8 cellular contexts compared by ENCODE assay signal in the genomic region with DNA sequence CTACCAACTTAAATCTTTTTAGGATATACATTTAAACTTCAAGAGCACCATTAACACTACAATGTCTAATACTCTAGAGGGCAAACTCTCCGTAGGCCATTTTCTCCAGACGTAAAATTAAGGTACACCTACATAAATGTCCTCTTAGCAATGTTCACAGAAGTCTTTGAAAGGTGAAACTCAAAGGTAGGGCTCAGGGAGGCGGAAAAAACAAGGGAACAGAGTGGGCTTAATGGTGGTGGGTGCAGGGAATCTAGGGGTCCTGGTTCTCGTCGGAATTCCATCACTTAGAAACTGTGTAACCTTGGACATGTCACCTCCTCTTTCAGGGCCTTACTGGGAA. TPM values are rescaled to one million over a fixed set of nuclear protein-coding genes. Genes with fewer than 3 reads are reported as not detected.
A peak's percentile ranks its signal among the peaks of the same experiment; 100 is the strongest.
DNase-seq lines count a peak whose midpoint lies in the region; ATAC-seq, FAIRE-seq and TF ChIP-seq lines count a peak whose summit lies in the region.

No MANE protein-coding gene starts in this region.

- no peaks in the 10 kb centered on the region for H3K9me3 ChIP-seq in HAP-1
- H3K9me3 ChIP-seq in right cardiac atrium (ENCODE audit: control insufficient read depth, low read length) = no peaks in the 10 kb centered on the region
- H3K9me3 ChIP-seq in small intestine (ENCODE audit: control insufficient read depth, low read depth) = no peaks in the 10 kb centered on the region

- no peak for ATAC-seq in right cardiac atrium

- no peak for FAIRE-seq in small intestine (lab: Jason Lieb, UNC)

- in situ Hi-C loops in HAP-1 (cut with MboI; ENCODE audit: low sequenced_read_pairs) = no loop called here

- intact Hi-C loops in right cardiac atrium (cut with DNase I) = no loop called here

- WGBS in right cardiac atrium = 17% methylated on average over 5 of the region's 5 CpGs
- WGBS in small intestine, 3 donors = 5 to 8% (median 6%) methylated on average over 5 of the region's 5 CpGs

- DNase-seq in COLO829 (ENCODE audit: low spot score) = peak; percentile 8
- peak in 1 of 2 experiments; percentile 23 for DNase-seq in HAP-1 (ENCODE audit: low spot score in 2 of 2)
- DNase-seq in right cardiac atrium = no peak
- DNase-seq in small intestine = no peak
- no peak for DNase-seq in SIG-M5 treated with dmso at 0.1 percent for 504 hours (lab: John Stamatoyannopoulos, UW; ENCODE audit: unreplicated experiment)
- DNase-seq in stimulated activated CD8-positive, alpha-beta memory T cell treated with anti-CD3 and anti-CD28 coated beads, Interleukin-4, amount 100 ng/mL, for 48 hours = no peak
- DNase-seq in activated effector memory CD4-positive, alpha-beta T cell treated with Interleukin-2 at 50 U/mL for 16 hours = no peak

- no peak; the same call in 1 of the 2 replicates for TF ChIP-seq CTCF in VCaP (conservative IDR thresholded peaks at IDR 0.05)

- H3K4me3 ChIP-seq in HAP-1 (peak overlapping the region; percentile 93), right cardiac atrium (ENCODE audit: low read length) (peak overlapping the region; percentile 66), small intestine (ENCODE audit: low read depth in 1 of 2, low read length in 2 of 2) (peak overlapping the region; percentile 83 to 89)

- H3K4me1 ChIP-seq in HAP-1 (peaks cover 14% of the 10 kb centered on the region), right cardiac atrium (ENCODE audit: control insufficient read depth, insufficient read depth, low read length) (no peaks in the 10 kb centered on the region), small intestine (ENCODE audit: control insufficient read depth in 2 of 2, insufficient read depth in 1 of 2, low read depth in 1 of 2, low read length in 1 of 2) (peaks cover 0 to 9% of the 10 kb centered on the region in 2 donors)

- H3K36me3 ChIP-seq in HAP-1 (replicated peaks) = no peaks in the 10 kb centered on the region
- H3K36me3 ChIP-seq in small intestine (ENCODE audit: control insufficient read depth in 2 of 2, insufficient read depth in 2 of 2, low read length in 2 of 2) = no peaks in the 10 kb centered on the region

- H3K27ac ChIP-seq in VCaP (peak overlapping the region; percentile 99), right cardiac atrium (ENCODE audit: low read length) (peak overlapping the region; percentile 97), small intestine (ENCODE audit: low read depth in 1 of 2, low read length in 1 of 2) (peak overlapping the region; percentile 98 to 99)

- H3K27me3 ChIP-seq in HAP-1 (ENCODE audit: low read depth) (no peaks in the 10 kb centered on the region), right cardiac atrium (ENCODE audit: control insufficient read depth, insufficient read depth) (no peaks in the 10 kb centered on the region), small intestine (ENCODE audit: control insufficient read depth in 2 of 2, insufficient read depth in 2 of 2, low read length in 2 of 2) (no peaks in the 10 kb centered on the region)

RNA-seq across cellular contexts. Expression of a gene that starts 0.7 kb away (rescaled TPM):
- total RNA-seq in right cardiac atrium = 10 to 100 TPM; 50.1 to 57.5 (median 52.4) TPM
- 62.5 TPM for polyA plus RNA-seq in right cardiac atrium
- 10 to 100 TPM; 45.4 to 60.8 (median 46.7) TPM for polyA plus RNA-seq in small intestine

RNA-seq across cellular contexts. Expression of a gene that starts 49.5 kb away (rescaled TPM):
- total RNA-seq in right cardiac atrium = 10 to 100 TPM; 33.6 to 53.3 (median 37.0) TPM
- polyA plus RNA-seq in right cardiac atrium (7.2 TPM), small intestine (10 to 100 TPM; 15.9 to 37.2 (median 16.8) TPM)
